In genomic region chr3:90132220-90132619, GRCh38 we compare ENCODE assay signal across 21 cellular contexts.
DNase-seq lines count a peak whose midpoint lies in the region; ATAC-seq and TF ChIP-seq lines count a peak whose summit lies in the region.
"Had no signal": no experiment of that assay in that cellular context is flagged by ENCODE, and none has a peak within 500 bp of the region (broad histone marks: within the 10 kb centered on the region; RNA-seq: fewer than 3 reads in every experiment).

No MANE protein-coding gene starts in this region.

- peaks cover 30% of the 10 kb centered on the region for H3K4me1 Mint-ChIP-seq in Calu3 (ENCODE audit: low read depth, unreplicated experiment)
- H3K4me1 Mint-ChIP-seq: CD4-positive, alpha-beta memory T cell had no signal

- intact Hi-C loops in sciatic nerve (cut with DNase I): no loop called here
- intact Hi-C loops in dorsolateral prefrontal cortex (cut with DNase I): no loop called here
- intact Hi-C loops in Calu3 (cut with micrococcal nuclease; ENCODE audit: unreplicated experiment): no loop called here

- H3K27me3 ChIP-seq in dorsolateral prefrontal cortex: no peaks in the 10 kb centered on the region

- no peak overlapping the region for H3K4me3 Mint-ChIP-seq in Calu3 (ENCODE audit: low read depth, unreplicated experiment)
- H3K4me3 Mint-ChIP-seq: CD4-positive, alpha-beta memory T cell had no signal

- no peak overlapping the region for H3K27ac Mint-ChIP-seq in Calu3 (ENCODE audit: unreplicated experiment)
- H3K27ac Mint-ChIP-seq: CD4-positive, alpha-beta memory T cell had no signal

- no peaks in the 10 kb centered on the region for H3K9me3 Mint-ChIP-seq in Calu3 (ENCODE audit: low read depth, unreplicated experiment)

- no TSS peak for BruUV-seq in Calu3 (replicated peaks; lab: Mats Ljungman, UMichigan)

- ATAC-seq in sciatic nerve (peak; percentile 87), HG03159 (IDR thresholded peaks at IDR 0.05; ENCODE audit: unreplicated experiment) (no peak)

- TF ChIP-seq CTCF in dorsolateral prefrontal cortex (IDR thresholded peaks at IDR 0.05 in 54 of 56, conservative IDR thresholded peaks at IDR 0.05 in 2 of 56; ENCODE audit: low read depth in 1 of 56, partially characterized antibody in 56 of 56) (no peak), Calu3 (IDR thresholded peaks at IDR 0.05; ENCODE audit: unreplicated experiment) (no peak)

- no peaks in the 10 kb centered on the region for H3K27me3 Mint-ChIP-seq in Calu3 (ENCODE audit: unreplicated experiment)
- H3K27me3 Mint-ChIP-seq: CD4-positive, alpha-beta memory T cell had no signal

- CTCF ChIA-PET in Calu3 (lab: Charles Lee): no interaction called here

- H3K36me3 Mint-ChIP-seq in Calu3 (ENCODE audit: insufficient read depth, unreplicated experiment): peaks cover 6% of the 10 kb centered on the region
- H3K36me3 Mint-ChIP-seq: CD4-positive, alpha-beta memory T cell had no signal

- H3K27ac ChIP-seq in dorsolateral prefrontal cortex: no peak overlapping the region
- H3K27ac ChIP-seq: GM23248, RWPE1 had no signal

- DNase-seq in amniotic epithelial cell (ENCODE audit: low read depth) (peak; percentile 3), glomerular visceral epithelial cell (ENCODE audit: extremely low spot score) (peak; percentile 7), sciatic nerve (ENCODE audit: low spot score) (no peak), dorsolateral prefrontal cortex (no peak), NCI-H526 treated with DMSO at 0.1 percent for 48 hours (lab: John Stamatoyannopoulos, UW) (no peak), Calu3 (no peak)
- DNase-seq: Caco-2; CD4-positive, alpha-beta memory T cell; DMS153; GM23248; IMR-90; MV-4-11; NCI-H1694; NCI-H2081 treated with DMSO at 0.1 percent for 48 hours; NCI-H446 treated with DMSO at 0.1 percent for 48 hours; NCI-H69; SHP77 treated with DMSO at 0.1 percent for 48 hours; SK-N-SH had no signal

- H3K4me3 ChIP-seq in dorsolateral prefrontal cortex: no peak overlapping the region
- H3K4me3 ChIP-seq: GM23248, HAP-1 had no signal

Comparison
In these comparisons a context has a peak if more than half of its experiments do, and no peak if none do; other contexts are left out.
1. DNase-seq: peak in amniotic epithelial cell (single experiment) and glomerular visceral epithelial cell (single experiment); none in sciatic nerve (single experiment), dorsolateral prefrontal cortex (0 of 10), NCI-H526 treated with DMSO at 0.1 percent for 48 hours (single experiment) and Calu3 (single experiment).